8 cellular contexts compared by ENCODE assay signal in genomic region chr18:28176933-28177827, GRCh38. TPM values are rescaled to one million over a fixed set of nuclear protein-coding genes. Genes with fewer than 3 reads are reported as not detected.
DNase-seq lines count a peak whose midpoint lies in the region; ATAC-seq and TF ChIP-seq lines count a peak whose summit lies in the region.

Gene CDH2 (minus strand): TSS chr18:28177130. CDS start chr18:28177022, 108 bp downstream.

- POLR2A ChIA-PET in Caco-2 (lab: Charles Lee): no interaction called here

- no peaks in the 10 kb centered on the region for H4K20me1 ChIP-seq in hepatocyte (ENCODE audit: insufficient read depth, poor library complexity, severe bottlenecking)

- H3K36me3 Mint-ChIP-seq in Caco-2 (ENCODE audit: insufficient read depth, unreplicated experiment): peaks cover 6% of the 10 kb centered on the region

- in situ Hi-C loops in astrocyte of the spinal cord (cut with HindIII; ENCODE audit: low sequenced_read_pairs): no loop called here

- H3K4me3 ChIP-seq in astrocyte of the spinal cord (ENCODE audit: low read depth, low read length): peak within 1 kb of the TSS; percentile 80
- H3K4me3 ChIP-seq in hepatocyte: peak within 1 kb of the TSS; percentile 81
- no peak within 1 kb of the TSS for H3K4me3 ChIP-seq in Caco-2 (ENCODE audit: low read depth, low read length)

- peak within 1 kb of the TSS; percentile 75 for H2AFZ ChIP-seq in hepatocyte

- H3K4me2 ChIP-seq in hepatocyte: peak within 1 kb of the TSS; percentile 90

- no peak within 1 kb of the TSS for H3K4me3 Mint-ChIP-seq in Caco-2 (ENCODE audit: unreplicated experiment)

- H3K4me1 Mint-ChIP-seq in Caco-2 (ENCODE audit: low read depth, unreplicated experiment): no peaks in the 10 kb centered on the region

- H3K27ac Mint-ChIP-seq in Caco-2 (ENCODE audit: unreplicated experiment): no peak within 1 kb of the TSS

- H3K36me3 ChIP-seq in hepatocyte (replicated peaks; ENCODE audit: insufficient read depth, low read depth): no peaks in the 10 kb centered on the region
- no peaks in the 10 kb centered on the region for H3K36me3 ChIP-seq in Caco-2 (ENCODE audit: control insufficient read depth, insufficient read depth, low read length)

- no peaks in the 10 kb centered on the region for H3K9me3 ChIP-seq in hepatocyte (ENCODE audit: low read depth)
- no peaks in the 10 kb centered on the region for H3K9me3 ChIP-seq in Caco-2

- H3K27me3 ChIP-seq in hepatocyte (peaks cover 4% of the 10 kb centered on the region), Caco-2 (replicated peaks; ENCODE audit: control insufficient read depth, insufficient read depth, low read length) (no peaks in the 10 kb centered on the region)

- peak within 1 kb of the TSS; percentile 76 for H3K27ac ChIP-seq in hepatocyte

- DNase-seq in COLO829 (ENCODE audit: low spot score): peak; percentile 63
- peak; percentile 92 for DNase-seq in NCI-H69 (lab: John Stamatoyannopoulos, UW)
- peak; percentile 96 for DNase-seq in astrocyte of the spinal cord (ENCODE audit: low read depth, low spot score)
- peak; percentile 88 for DNase-seq in hepatocyte (ENCODE audit: low spot score)
- peak; percentile 19 for DNase-seq in pulmonary artery endothelial cell (ENCODE audit: low read depth, low spot score)
- no peak for DNase-seq in Caco-2

- CTCF ChIA-PET in Caco-2 (lab: Charles Lee): no interaction called here

- ATAC-seq in HG02678 (IDR thresholded peaks at IDR 0.05; ENCODE audit: unreplicated experiment) (peak; percentile 61), GM19328 (IDR thresholded peaks at IDR 0.05; ENCODE audit: unreplicated experiment) (no peak)

- BruUV-seq in Caco-2 (replicated peaks; lab: Mats Ljungman, UMichigan): no TSS peak

- peaks cover 58% of the 10 kb centered on the region for H3K79me2 ChIP-seq in hepatocyte

- peaks cover 9% of the 10 kb centered on the region for H3K9me3 Mint-ChIP-seq in Caco-2 (ENCODE audit: unreplicated experiment)

- TF ChIP-seq CTCF in astrocyte of the spinal cord (IDR thresholded peaks at IDR 0.05; ENCODE audit: low read depth, low read length) (peak; percentile 8), hepatocyte (IDR thresholded peaks at IDR 0.05; ENCODE audit: poor library complexity) (peak; percentile 35), Caco-2 (IDR thresholded peaks at IDR 0.05; ENCODE audit: insufficient read depth in 1 of 2, low read depth in 1 of 2, low read length in 1 of 2, severe bottlenecking in 1 of 2, unreplicated experiment in 1 of 2) (no peak)

- 0% methylated on average over 18 of the region's 108 CpGs for WGBS in hepatocyte (ENCODE audit: low lambda C conversion rate, missing lambda C conversion rate)

- intact Hi-C loops in Caco-2 (cut with micrococcal nuclease; ENCODE audit: unreplicated experiment): no loop called here

- H3K9me2 ChIP-seq in hepatocyte (replicated peaks; ENCODE audit: insufficient read depth): no peaks in the 10 kb centered on the region

- no peaks in the 10 kb centered on the region for H3K27me3 Mint-ChIP-seq in Caco-2 (ENCODE audit: insufficient read depth, unreplicated experiment)

- no peaks in the 10 kb centered on the region for H3K4me1 ChIP-seq in hepatocyte (ENCODE audit: insufficient read depth)
- H3K4me1 ChIP-seq in Caco-2: no peaks in the 10 kb centered on the region

RNA-seq across cellular contexts. Expression of gene CDH2, which starts in this region (rescaled TPM):
- total RNA-seq in hepatocyte (117 and 132 TPM in 2 replicates), pulmonary artery endothelial cell (31.6 and 36.5 TPM in 2 replicates), Caco-2 (2022) (0.81 and 1.4 TPM in 2 replicates)
- polyA plus RNA-seq in hepatocyte: 65.9 and 81.8 TPM in 2 replicates

Comparison
In these comparisons a context has a peak if more than half of its experiments do, and no peak if none do; other contexts are left out.
1. RNA of gene CDH2 (total RNA-seq): 117 to 132 TPM in hepatocyte and 31.6 to 36.5 TPM in pulmonary artery endothelial cell; 0.81 to 1.4 TPM in Caco-2; every median in the first group is over 10 times any median in the second.
2. DNase-seq: peak in COLO829 (single experiment), NCI-H69 (single experiment), astrocyte of the spinal cord (single experiment), hepatocyte (single experiment) and pulmonary artery endothelial cell (single experiment); none in Caco-2 (0 of 2).
3. CTCF ChIP-seq: peak in astrocyte of the spinal cord (single experiment) and hepatocyte (single experiment); none in Caco-2 (0 of 2).